Comparison of ENCODE assay signal across 1 cellular context in the genomic region with DNA sequence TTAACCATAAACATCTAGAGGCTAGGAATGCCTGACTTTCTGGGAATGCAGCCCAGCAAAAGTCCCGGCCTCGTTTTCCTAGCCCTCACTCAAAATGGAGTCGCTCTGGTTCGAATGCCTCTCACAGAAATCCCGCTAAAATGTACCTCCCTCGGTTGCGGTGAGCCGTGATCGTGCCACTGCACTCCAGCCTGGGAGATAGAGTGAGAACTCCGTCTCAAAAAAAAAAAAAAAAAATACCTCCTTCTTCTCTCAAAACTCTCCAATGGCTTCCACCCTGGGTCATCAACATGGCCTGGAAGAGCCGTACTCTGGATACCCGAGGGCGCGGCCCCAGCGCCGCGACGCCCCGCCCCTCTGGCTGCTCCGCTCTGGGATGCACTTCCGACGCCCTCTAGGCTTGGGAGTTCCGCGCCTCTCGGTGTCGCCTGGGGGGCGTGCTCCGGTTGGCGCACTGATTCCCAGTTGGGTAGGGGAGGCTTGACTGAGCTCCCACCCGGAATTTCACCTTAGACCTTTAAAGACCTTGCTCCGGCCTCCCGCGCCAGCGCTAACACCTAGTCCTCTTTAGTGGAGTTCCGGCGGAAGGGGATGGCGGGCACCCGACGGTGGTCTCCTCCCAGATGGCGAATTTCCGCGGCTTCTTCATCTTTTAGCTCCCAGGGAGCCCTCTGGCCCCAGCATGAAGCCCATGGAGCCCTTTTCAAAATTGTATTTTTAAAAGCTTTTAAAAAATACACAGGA.
TF ChIP-seq lines count a peak whose summit lies in the region.

No MANE protein-coding gene starts in this region.

TF ChIP-seq in GM12878, 131 proteins besides CTCF, POLR2A, EP300 and RAD21 (continued from another document and continues in another):
- TF ChIP-seq, protein P1, sequence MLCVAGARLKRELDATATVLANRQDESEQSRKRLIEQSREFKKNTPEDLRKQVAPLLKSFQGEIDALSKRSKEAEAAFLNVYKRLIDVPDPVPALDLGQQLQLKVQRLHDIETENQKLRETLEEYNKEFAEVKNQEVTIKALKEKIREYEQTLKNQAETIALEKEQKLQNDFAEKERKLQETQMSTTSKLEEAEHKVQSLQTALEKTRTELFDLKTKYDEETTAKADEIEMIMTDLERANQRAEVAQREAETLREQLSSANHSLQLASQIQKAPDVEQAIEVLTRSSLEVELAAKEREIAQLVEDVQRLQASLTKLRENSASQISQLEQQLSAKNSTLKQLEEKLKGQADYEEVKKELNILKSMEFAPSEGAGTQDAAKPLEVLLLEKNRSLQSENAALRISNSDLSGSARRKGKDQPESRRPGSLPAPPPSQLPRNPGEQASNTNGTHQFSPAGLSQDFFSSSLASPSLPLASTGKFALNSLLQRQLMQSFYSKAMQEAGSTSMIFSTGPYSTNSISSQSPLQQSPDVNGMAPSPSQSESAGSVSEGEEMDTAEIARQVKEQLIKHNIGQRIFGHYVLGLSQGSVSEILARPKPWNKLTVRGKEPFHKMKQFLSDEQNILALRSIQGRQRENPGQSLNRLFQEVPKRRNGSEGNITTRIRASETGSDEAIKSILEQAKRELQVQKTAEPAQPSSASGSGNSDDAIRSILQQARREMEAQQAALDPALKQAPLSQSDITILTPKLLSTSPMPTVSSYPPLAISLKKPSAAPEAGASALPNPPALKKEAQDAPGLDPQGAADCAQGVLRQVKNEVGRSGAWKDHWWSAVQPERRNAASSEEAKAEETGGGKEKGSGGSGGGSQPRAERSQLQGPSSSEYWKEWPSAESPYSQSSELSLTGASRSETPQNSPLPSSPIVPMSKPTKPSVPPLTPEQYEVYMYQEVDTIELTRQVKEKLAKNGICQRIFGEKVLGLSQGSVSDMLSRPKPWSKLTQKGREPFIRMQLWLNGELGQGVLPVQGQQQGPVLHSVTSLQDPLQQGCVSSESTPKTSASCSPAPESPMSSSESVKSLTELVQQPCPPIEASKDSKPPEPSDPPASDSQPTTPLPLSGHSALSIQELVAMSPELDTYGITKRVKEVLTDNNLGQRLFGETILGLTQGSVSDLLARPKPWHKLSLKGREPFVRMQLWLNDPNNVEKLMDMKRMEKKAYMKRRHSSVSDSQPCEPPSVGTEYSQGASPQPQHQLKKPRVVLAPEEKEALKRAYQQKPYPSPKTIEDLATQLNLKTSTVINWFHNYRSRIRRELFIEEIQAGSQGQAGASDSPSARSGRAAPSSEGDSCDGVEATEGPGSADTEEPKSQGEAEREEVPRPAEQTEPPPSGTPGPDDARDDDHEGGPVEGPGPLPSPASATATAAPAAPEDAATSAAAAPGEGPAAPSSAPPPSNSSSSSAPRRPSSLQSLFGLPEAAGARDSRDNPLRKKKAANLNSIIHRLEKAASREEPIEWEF (IDR thresholded peaks at IDR 0.05; ENCODE audit: insufficient replicate concordance, low read depth, low read length) = no peak
- TF ChIP-seq, protein P2, sequence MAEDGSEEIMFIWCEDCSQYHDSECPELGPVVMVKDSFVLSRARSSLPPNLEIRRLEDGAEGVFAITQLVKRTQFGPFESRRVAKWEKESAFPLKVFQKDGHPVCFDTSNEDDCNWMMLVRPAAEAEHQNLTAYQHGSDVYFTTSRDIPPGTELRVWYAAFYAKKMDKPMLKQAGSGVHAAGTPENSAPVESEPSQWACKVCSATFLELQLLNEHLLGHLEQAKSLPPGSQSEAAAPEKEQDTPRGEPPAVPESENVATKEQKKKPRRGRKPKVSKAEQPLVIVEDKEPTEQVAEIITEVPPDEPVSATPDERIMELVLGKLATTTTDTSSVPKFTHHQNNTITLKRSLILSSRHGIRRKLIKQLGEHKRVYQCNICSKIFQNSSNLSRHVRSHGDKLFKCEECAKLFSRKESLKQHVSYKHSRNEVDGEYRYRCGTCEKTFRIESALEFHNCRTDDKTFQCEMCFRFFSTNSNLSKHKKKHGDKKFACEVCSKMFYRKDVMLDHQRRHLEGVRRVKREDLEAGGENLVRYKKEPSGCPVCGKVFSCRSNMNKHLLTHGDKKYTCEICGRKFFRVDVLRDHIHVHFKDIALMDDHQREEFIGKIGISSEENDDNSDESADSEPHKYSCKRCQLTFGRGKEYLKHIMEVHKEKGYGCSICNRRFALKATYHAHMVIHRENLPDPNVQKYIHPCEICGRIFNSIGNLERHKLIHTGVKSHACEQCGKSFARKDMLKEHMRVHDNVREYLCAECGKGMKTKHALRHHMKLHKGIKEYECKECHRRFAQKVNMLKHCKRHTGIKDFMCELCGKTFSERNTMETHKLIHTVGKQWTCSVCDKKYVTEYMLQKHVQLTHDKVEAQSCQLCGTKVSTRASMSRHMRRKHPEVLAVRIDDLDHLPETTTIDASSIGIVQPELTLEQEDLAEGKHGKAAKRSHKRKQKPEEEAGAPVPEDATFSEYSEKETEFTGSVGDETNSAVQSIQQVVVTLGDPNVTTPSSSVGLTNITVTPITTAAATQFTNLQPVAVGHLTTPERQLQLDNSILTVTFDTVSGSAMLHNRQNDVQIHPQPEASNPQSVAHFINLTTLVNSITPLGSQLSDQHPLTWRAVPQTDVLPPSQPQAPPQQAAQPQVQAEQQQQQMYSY (CRISPR knock-in tag; IDR thresholded peaks at IDR 0.05) = peak; percentile 91
- no peak for TF ChIP-seq EZH2 (IDR thresholded peaks at IDR 0.05; ENCODE audit: borderline replicate concordance, control insufficient read depth, low read depth, low read length)
- TF ChIP-seq ATF7 (IDR thresholded peaks at IDR 0.05; ENCODE audit: low read depth) = no peak
- no peak for TF ChIP-seq CBX5 (IDR thresholded peaks at IDR 0.05; ENCODE audit: low read depth)
- TF ChIP-seq SRF (IDR thresholded peaks at IDR 0.05; ENCODE audit: low read depth in 2 of 2, low read length in 2 of 2) = peak in 1 of 2 experiments; percentile 80; a peak in 1 of 4 replicates
- TF ChIP-seq ETV6 (conservative IDR thresholded peaks at IDR 0.05 in 1 of 2, IDR thresholded peaks at IDR 0.05 in 1 of 2; ENCODE audit: borderline replicate concordance in 1 of 2, low read depth in 1 of 2) = 0 out of 4 replicates have a peak, but pooled peaks of 1 of the 2 experiments have one; percentile 16
- TF ChIP-seq TCF3 (IDR thresholded peaks at IDR 0.05; ENCODE audit: borderline replicate concordance, insufficient read depth, low read depth, low read length) = no peak
- TF ChIP-seq SREBF2 (IDR thresholded peaks at IDR 0.05; ENCODE audit: low read length) = no peak
- TF ChIP-seq TBL1XR1 (IDR thresholded peaks at IDR 0.05; ENCODE audit: low read depth, low read length) = no peak
- no peak for TF ChIP-seq DPF2 (IDR thresholded peaks at IDR 0.05)
- TF ChIP-seq, protein P3, sequence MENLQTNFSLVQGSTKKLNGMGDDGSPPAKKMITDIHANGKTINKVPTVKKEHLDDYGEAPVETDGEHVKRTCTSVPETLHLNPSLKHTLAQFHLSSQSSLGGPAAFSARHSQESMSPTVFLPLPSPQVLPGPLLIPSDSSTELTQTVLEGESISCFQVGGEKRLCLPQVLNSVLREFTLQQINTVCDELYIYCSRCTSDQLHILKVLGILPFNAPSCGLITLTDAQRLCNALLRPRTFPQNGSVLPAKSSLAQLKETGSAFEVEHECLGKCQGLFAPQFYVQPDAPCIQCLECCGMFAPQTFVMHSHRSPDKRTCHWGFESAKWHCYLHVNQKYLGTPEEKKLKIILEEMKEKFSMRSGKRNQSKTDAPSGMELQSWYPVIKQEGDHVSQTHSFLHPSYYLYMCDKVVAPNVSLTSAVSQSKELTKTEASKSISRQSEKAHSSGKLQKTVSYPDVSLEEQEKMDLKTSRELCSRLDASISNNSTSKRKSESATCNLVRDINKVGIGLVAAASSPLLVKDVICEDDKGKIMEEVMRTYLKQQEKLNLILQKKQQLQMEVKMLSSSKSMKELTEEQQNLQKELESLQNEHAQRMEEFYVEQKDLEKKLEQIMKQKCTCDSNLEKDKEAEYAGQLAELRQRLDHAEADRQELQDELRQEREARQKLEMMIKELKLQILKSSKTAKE (IDR thresholded peaks at IDR 0.05; ENCODE audit: low read depth, poor library complexity, severe bottlenecking) = no peak
- TF ChIP-seq ZNF217 (IDR thresholded peaks at IDR 0.05) = no peak
- TF ChIP-seq, protein P4, sequence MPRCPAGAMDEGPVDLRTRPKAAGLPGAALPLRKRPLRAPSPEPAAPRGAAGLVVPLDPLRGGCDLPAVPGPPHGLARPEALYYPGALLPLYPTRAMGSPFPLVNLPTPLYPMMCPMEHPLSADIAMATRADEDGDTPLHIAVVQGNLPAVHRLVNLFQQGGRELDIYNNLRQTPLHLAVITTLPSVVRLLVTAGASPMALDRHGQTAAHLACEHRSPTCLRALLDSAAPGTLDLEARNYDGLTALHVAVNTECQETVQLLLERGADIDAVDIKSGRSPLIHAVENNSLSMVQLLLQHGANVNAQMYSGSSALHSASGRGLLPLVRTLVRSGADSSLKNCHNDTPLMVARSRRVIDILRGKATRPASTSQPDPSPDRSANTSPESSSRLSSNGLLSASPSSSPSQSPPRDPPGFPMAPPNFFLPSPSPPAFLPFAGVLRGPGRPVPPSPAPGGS (IDR thresholded peaks at IDR 0.05; ENCODE audit: borderline replicate concordance, insufficient read depth, low read depth, low read length, poor library complexity, severe bottlenecking) = no peak
- TF ChIP-seq TCF7 (IDR thresholded peaks at IDR 0.05; ENCODE audit: borderline replicate concordance) = no peak
- TF ChIP-seq KAT2A (conservative IDR thresholded peaks at IDR 0.05; ENCODE audit: control insufficient read depth, low read depth, low read length) = no peak
- TF ChIP-seq MEF2B (IDR thresholded peaks at IDR 0.05; ENCODE audit: partially characterized antibody, poor library complexity, severe bottlenecking) = no peak
- TF ChIP-seq RBBP5 (conservative IDR thresholded peaks at IDR 0.05) = no peak
- TF ChIP-seq RUNX3 (IDR thresholded peaks at IDR 0.05; ENCODE audit: low read length) = no peak; the same call in 1 of the 2 replicates
- TF ChIP-seq SMAD5 (IDR thresholded peaks at IDR 0.05; ENCODE audit: low read depth) = no peak
- TF ChIP-seq FOXK2 (IDR thresholded peaks at IDR 0.05) = no peak
- no peak for TF ChIP-seq JUND (IDR thresholded peaks at IDR 0.05; ENCODE audit: low read depth, low read length)
- no peak for TF ChIP-seq MXI1 (IDR thresholded peaks at IDR 0.05; ENCODE audit: low read depth, low read length)
- TF ChIP-seq, protein P5, sequence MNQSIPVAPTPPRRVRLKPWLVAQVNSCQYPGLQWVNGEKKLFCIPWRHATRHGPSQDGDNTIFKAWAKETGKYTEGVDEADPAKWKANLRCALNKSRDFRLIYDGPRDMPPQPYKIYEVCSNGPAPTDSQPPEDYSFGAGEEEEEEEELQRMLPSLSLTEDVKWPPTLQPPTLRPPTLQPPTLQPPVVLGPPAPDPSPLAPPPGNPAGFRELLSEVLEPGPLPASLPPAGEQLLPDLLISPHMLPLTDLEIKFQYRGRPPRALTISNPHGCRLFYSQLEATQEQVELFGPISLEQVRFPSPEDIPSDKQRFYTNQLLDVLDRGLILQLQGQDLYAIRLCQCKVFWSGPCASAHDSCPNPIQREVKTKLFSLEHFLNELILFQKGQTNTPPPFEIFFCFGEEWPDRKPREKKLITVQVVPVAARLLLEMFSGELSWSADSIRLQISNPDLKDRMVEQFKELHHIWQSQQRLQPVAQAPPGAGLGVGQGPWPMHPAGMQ (IDR thresholded peaks at IDR 0.05; ENCODE audit: borderline replicate concordance) = no peak
- TF ChIP-seq ASH2L (IDR thresholded peaks at IDR 0.05; ENCODE audit: borderline replicate concordance, low read depth) = no peak
- TF ChIP-seq, protein P6, sequence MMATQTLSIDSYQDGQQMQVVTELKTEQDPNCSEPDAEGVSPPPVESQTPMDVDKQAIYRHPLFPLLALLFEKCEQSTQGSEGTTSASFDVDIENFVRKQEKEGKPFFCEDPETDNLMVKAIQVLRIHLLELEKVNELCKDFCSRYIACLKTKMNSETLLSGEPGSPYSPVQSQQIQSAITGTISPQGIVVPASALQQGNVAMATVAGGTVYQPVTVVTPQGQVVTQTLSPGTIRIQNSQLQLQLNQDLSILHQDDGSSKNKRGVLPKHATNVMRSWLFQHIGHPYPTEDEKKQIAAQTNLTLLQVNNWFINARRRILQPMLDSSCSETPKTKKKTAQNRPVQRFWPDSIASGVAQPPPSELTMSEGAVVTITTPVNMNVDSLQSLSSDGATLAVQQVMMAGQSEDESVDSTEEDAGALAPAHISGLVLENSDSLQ (IDR thresholded peaks at IDR 0.05) = no peak
- no peak for TF ChIP-seq BMI1 (IDR thresholded peaks at IDR 0.05; ENCODE audit: borderline replicate concordance)
- TF ChIP-seq POU2F2 (IDR thresholded peaks at IDR 0.05; ENCODE audit: borderline replicate concordance, low read depth, low read length) = 0 out of 3 replicates have a peak, but pooled peaks have one; percentile 19
- no peak for TF ChIP-seq ZBED1 (IDR thresholded peaks at IDR 0.05; ENCODE audit: borderline replicate concordance)
- TF ChIP-seq, protein P7, sequence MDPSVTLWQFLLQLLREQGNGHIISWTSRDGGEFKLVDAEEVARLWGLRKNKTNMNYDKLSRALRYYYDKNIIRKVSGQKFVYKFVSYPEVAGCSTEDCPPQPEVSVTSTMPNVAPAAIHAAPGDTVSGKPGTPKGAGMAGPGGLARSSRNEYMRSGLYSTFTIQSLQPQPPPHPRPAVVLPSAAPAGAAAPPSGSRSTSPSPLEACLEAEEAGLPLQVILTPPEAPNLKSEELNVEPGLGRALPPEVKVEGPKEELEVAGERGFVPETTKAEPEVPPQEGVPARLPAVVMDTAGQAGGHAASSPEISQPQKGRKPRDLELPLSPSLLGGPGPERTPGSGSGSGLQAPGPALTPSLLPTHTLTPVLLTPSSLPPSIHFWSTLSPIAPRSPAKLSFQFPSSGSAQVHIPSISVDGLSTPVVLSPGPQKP (IDR thresholded peaks at IDR 0.05; ENCODE audit: low read depth, low read length) = peak; percentile 25; the same call in 1 of the 2 replicates
- 0 out of 2 replicates have a peak, but pooled peaks have one; percentile 17 for TF ChIP-seq CREM (IDR thresholded peaks at IDR 0.05; ENCODE audit: low read depth)
- TF ChIP-seq EGR1 (IDR thresholded peaks at IDR 0.05; ENCODE audit: borderline replicate concordance in 1 of 2, low read depth in 2 of 2, low read length in 2 of 2) = no peak
- TF ChIP-seq SIX5 (IDR thresholded peaks at IDR 0.05; ENCODE audit: low read depth, low read length, severe bottlenecking) = no peak
- TF ChIP-seq ZNF24 (IDR thresholded peaks at IDR 0.05) = no peak
- TF ChIP-seq CHD2 (IDR thresholded peaks at IDR 0.05; ENCODE audit: borderline replicate concordance, low read depth, low read length) = no peak
- TF ChIP-seq, protein P8, sequence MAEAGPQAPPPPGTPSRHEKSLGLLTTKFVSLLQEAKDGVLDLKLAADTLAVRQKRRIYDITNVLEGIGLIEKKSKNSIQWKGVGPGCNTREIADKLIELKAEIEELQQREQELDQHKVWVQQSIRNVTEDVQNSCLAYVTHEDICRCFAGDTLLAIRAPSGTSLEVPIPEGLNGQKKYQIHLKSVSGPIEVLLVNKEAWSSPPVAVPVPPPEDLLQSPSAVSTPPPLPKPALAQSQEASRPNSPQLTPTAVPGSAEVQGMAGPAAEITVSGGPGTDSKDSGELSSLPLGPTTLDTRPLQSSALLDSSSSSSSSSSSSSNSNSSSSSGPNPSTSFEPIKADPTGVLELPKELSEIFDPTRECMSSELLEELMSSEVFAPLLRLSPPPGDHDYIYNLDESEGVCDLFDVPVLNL (IDR thresholded peaks at IDR 0.05; ENCODE audit: low read depth, low read length) = no peak
- TF ChIP-seq ZNF207 (IDR thresholded peaks at IDR 0.05; ENCODE audit: borderline replicate concordance) = no peak
- TF ChIP-seq YY1 (IDR thresholded peaks at IDR 0.05; ENCODE audit: low read depth, low read length) = peak; percentile 60; the same call in 1 of the 2 replicates
- TF ChIP-seq CBFB (IDR thresholded peaks at IDR 0.05; ENCODE audit: low read depth) = no peak
- TF ChIP-seq PAX5 (IDR thresholded peaks at IDR 0.05; ENCODE audit: borderline replicate concordance, low read depth, low read length) = no peak
- TF ChIP-seq FOXM1 (IDR thresholded peaks at IDR 0.05; ENCODE audit: low read depth, low read length) = no peak
- TF ChIP-seq ESRRA (IDR thresholded peaks at IDR 0.05; ENCODE audit: low read length) = no peak
